In the genomic region with DNA sequence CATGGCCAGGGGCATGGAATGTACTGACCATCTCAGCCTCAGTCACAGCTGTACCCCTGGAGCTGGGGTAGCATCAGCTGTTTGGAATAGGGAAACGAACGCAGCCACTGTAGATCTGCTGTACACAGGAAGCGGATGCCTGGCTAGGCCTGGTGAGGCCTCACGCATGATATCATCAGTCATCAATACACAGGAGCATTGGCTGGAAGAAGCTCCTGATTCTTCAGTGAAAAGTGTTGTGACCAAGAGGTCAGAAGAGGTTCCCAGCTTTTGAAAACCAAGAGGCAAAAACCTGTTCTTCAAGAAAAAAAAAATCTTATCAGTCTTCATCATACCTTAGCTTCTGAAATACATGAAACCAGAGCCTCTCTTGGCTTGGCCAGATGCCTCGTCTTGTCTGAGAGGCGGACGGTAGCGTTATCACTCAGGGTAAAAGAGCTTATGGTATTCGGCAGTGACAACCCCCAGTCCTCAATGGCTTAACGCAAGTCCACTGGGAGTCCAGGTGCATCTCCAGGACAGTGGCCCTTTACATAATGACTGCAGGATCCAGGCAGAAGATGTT, we compare ENCODE assay signal across 2 cellular contexts.
TF ChIP-seq lines count a peak whose summit lies in the region.

No MANE protein-coding gene starts in this region.

TF ChIP-seq in A549, 52 proteins besides CTCF, POLR2A, EP300 and RAD21:
- TF ChIP-seq, protein P1, sequence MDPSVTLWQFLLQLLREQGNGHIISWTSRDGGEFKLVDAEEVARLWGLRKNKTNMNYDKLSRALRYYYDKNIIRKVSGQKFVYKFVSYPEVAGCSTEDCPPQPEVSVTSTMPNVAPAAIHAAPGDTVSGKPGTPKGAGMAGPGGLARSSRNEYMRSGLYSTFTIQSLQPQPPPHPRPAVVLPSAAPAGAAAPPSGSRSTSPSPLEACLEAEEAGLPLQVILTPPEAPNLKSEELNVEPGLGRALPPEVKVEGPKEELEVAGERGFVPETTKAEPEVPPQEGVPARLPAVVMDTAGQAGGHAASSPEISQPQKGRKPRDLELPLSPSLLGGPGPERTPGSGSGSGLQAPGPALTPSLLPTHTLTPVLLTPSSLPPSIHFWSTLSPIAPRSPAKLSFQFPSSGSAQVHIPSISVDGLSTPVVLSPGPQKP (IDR thresholded peaks at IDR 0.05; ENCODE audit: low read depth, low read length), result no peak
- TF ChIP-seq KDM5A (IDR thresholded peaks at IDR 0.05), result no peak
- no peak for TF ChIP-seq HOXB5 (CRISPR knock-in tag; IDR thresholded peaks at IDR 0.05)
- TF ChIP-seq CEBPB (IDR thresholded peaks at IDR 0.05), result no peak
- no peak for TF ChIP-seq RNF2 (IDR thresholded peaks at IDR 0.05; ENCODE audit: borderline replicate concordance, low read depth)
- TF ChIP-seq HES2 (IDR thresholded peaks at IDR 0.05), result no peak
- TF ChIP-seq NR3C1 (IDR thresholded peaks at IDR 0.05), result no peak
- no peak for TF ChIP-seq CHD2 (IDR thresholded peaks at IDR 0.05; ENCODE audit: low read length, partially characterized antibody)
- TF ChIP-seq ZNF302 (CRISPR knock-in tag; IDR thresholded peaks at IDR 0.05), result no peak
- no peak for TF ChIP-seq POLR2AphosphoS2 (conservative IDR thresholded peaks at IDR 0.05; ENCODE audit: low read length)
- TF ChIP-seq PHF8 (IDR thresholded peaks at IDR 0.05; ENCODE audit: borderline replicate concordance, low read depth), result no peak
- no peak for TF ChIP-seq ZC3H11A (IDR thresholded peaks at IDR 0.05)
- TF ChIP-seq, protein P2, sequence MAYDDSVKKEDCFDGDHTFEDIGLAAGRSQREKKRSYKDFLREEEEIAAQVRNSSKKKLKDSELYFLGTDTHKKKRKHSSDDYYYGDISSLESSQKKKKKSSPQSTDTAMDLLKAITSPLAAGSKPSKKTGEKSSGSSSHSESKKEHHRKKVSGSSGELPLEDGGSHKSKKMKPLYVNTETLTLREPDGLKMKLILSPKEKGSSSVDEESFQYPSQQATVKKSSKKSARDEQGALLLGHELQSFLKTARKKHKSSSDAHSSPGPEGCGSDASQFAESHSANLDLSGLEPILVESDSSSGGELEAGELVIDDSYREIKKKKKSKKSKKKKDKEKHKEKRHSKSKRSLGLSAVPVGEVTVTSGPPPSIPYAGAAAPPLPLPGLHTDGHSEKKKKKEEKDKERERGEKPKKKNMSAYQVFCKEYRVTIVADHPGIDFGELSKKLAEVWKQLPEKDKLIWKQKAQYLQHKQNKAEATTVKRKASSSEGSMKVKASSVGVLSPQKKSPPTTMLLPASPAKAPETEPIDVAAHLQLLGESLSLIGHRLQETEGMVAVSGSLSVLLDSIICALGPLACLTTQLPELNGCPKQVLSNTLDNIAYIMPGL (CRISPR knock-in tag; IDR thresholded peaks at IDR 0.05; ENCODE audit: borderline replicate concordance), result no peak
- no peak for TF ChIP-seq FOSB (CRISPR knock-in tag; IDR thresholded peaks at IDR 0.05)
- no peak for TF ChIP-seq JUN (IDR thresholded peaks at IDR 0.05)

TF ChIP-seq in IMR-90, 13 proteins besides CTCF, POLR2A, EP300 and RAD21:
- TF ChIP-seq SMC3 (IDR thresholded peaks at IDR 0.05; ENCODE audit: low read depth, low read length) (no peak), RFX5 (IDR thresholded peaks at IDR 0.05; ENCODE audit: low read depth, low read length) (no peak), FOS (IDR thresholded peaks at IDR 0.05; ENCODE audit: low read depth, low read length) (no peak), BHLHE40 (IDR thresholded peaks at IDR 0.05; ENCODE audit: low read depth, low read length) (no peak), MAZ (IDR thresholded peaks at IDR 0.05; ENCODE audit: borderline replicate concordance, low read depth, low read length) (no peak), CHD1 (IDR thresholded peaks at IDR 0.05; ENCODE audit: low read depth, low read length) (no peak), NFE2L2 (IDR thresholded peaks at IDR 0.05; ENCODE audit: low read depth, low read length) (no peak), MXI1 (IDR thresholded peaks at IDR 0.05; ENCODE audit: borderline replicate concordance, low read depth, low read length) (no peak), CEBPB (IDR thresholded peaks at IDR 0.05; ENCODE audit: low read depth, low read length) (no peak), RCOR1 (IDR thresholded peaks at IDR 0.05; ENCODE audit: insufficient replicate concordance, low read length) (no peak), MAFK (IDR thresholded peaks at IDR 0.05; ENCODE audit: low read depth, low read length) (no peak)
- TF ChIP-seq, protein P1 (IDR thresholded peaks at IDR 0.05; ENCODE audit: borderline replicate concordance, low read depth, low read length), result no peak
- TF ChIP-seq, protein P3, sequence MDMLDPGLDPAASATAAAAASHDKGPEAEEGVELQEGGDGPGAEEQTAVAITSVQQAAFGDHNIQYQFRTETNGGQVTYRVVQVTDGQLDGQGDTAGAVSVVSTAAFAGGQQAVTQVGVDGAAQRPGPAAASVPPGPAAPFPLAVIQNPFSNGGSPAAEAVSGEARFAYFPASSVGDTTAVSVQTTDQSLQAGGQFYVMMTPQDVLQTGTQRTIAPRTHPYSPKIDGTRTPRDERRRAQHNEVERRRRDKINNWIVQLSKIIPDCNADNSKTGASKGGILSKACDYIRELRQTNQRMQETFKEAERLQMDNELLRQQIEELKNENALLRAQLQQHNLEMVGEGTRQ (IDR thresholded peaks at IDR 0.05; ENCODE audit: low read depth, low read length), result no peak
